Comparison of ENCODE assay signal across 18 cellular contexts in the genomic region with DNA sequence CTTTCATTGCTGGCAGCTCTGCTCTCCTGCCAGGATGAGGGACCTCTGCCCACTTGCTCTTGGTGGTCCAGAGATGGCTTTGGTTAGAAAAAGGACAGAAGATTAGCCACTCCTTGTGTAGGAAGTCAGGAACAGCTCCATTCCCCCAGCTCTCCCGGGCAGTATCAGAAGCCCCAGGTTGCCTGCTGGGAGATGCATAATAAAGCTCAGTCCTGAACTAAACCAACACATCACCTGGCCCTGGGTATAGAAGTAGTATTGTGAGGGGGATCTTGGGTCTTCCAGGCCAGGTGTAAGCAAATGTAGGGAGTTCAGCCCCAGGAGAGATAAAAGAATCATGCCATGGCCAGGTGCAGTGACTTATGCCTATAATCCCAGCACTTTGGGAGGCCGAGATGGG.
"Had no signal": no experiment of that assay in that cellular context is flagged by ENCODE, and none has a peak within 500 bp of the region (broad histone marks: within the 10 kb centered on the region; RNA-seq: fewer than 3 reads in every experiment).

No MANE protein-coding gene starts in this region.

- DNase-seq: dermis blood vessel endothelial cell; esophagus squamous epithelium; foreskin fibroblast; kidney glomerular epithelial cell; mammary epithelial cell; naive thymus-derived CD4-positive, alpha-beta T cell; nephron progenitor cell; psoas muscle; retina; stimulated activated CD4-positive, alpha-beta T cell treated with anti-CD3 and anti-CD28 coated beads, Interleukin-4, amount 100 ng/mL, for 1 hour; stimulated activated CD8-positive, alpha-beta memory T cell treated with anti-CD3 and anti-CD28 coated beads, Interleukin-4, amount 100 ng/mL, for 48 hours; stimulated activated naive CD8-positive, alpha-beta T cell treated with anti-CD3 and anti-CD28 coated beads, Interleukin-15, Interleukin-2, amounts not matched to agents 100 U/mL and 50 U/mL, for 24 hours; tibial artery; upper lobe of left lung; uterus had no signal

- ATAC-seq: gastroesophageal sphincter; naive thymus-derived CD4-positive, alpha-beta T cell; psoas muscle; right lobe of liver; stimulated activated effector memory CD8-positive, alpha-beta T cell treated with anti-CD3 and anti-CD28 coated beads, Interleukin-12 subunit alpha, Interleukin-12 subunit beta, amount 100 ng/mL, for 72 hours; stimulated activated naive CD8-positive, alpha-beta T cell treated with anti-CD3 and anti-CD28 coated beads, Interleukin-15, Interleukin-2, amounts not matched to agents 100 U/mL and 50 U/mL, for 24 hours had no signal
